In genomic region chr1:53738205-53739108, GRCh38 we compare ENCODE assay signal across 8 cellular contexts. TPM values are rescaled to one million over a fixed set of nuclear protein-coding genes. Genes with fewer than 3 reads are reported as not detected.
A peak's percentile ranks its signal among the peaks of the same experiment; 100 is the strongest.
DNase-seq lines count a peak whose midpoint lies in the region; ATAC-seq lines count a peak whose summit lies in the region.

No MANE protein-coding gene starts in this region.

- no peaks in the 10 kb centered on the region for H3K36me3 ChIP-seq in ES-I3 (ENCODE audit: insufficient read depth, low read length)

- H3K9me3 ChIP-seq in ES-I3 (ENCODE audit: control insufficient read depth, insufficient read depth, low read length): no peaks in the 10 kb centered on the region

- no peak overlapping the region for H3K27ac Mint-ChIP-seq in activated T-helper 17 cell treated with anti-CD3 and anti-CD28 coated beads, Interleukin-2, amount 50 U/mL, for 72 hours
- no peak overlapping the region for H3K27ac Mint-ChIP-seq in stimulated activated effector memory CD8-positive, alpha-beta T cell treated with anti-CD3 and anti-CD28 coated beads, Interleukin-12 subunit alpha, Interleukin-12 subunit beta, amount 100 ng/mL, for 72 hours

- H3K36me3 Mint-ChIP-seq in activated T-helper 17 cell treated with anti-CD3 and anti-CD28 coated beads, Interleukin-2, amount 50 U/mL, for 72 hours (ENCODE audit: low read depth): no peaks in the 10 kb centered on the region
- H3K36me3 Mint-ChIP-seq in stimulated activated effector memory CD8-positive, alpha-beta T cell treated with anti-CD3 and anti-CD28 coated beads, Interleukin-12 subunit alpha, Interleukin-12 subunit beta, amount 100 ng/mL, for 72 hours: no peaks in the 10 kb centered on the region

- H3K9ac ChIP-seq in ES-I3 (ENCODE audit: low read depth, low read length): peak overlapping the region; percentile 59; the same call in 1 of the 2 replicates

- peaks cover 12% of the 10 kb centered on the region for H3K9me3 Mint-ChIP-seq in activated T-helper 17 cell treated with anti-CD3 and anti-CD28 coated beads, Interleukin-2, amount 50 U/mL, for 72 hours
- peaks cover 5% of the 10 kb centered on the region for H3K9me3 Mint-ChIP-seq in stimulated activated effector memory CD8-positive, alpha-beta T cell treated with anti-CD3 and anti-CD28 coated beads, Interleukin-12 subunit alpha, Interleukin-12 subunit beta, amount 100 ng/mL, for 72 hours

- ATAC-seq in HG02610 (IDR thresholded peaks at IDR 0.05; ENCODE audit: unreplicated experiment): peak; percentile 5
- ATAC-seq in activated T-helper 17 cell treated with anti-CD3 and anti-CD28 coated beads, Interleukin-2, amount 50 U/mL, for 72 hours (replicated peaks): peak; percentile 18
- ATAC-seq in stimulated activated effector memory CD8-positive, alpha-beta T cell treated with anti-CD3 and anti-CD28 coated beads, Interleukin-12 subunit alpha, Interleukin-12 subunit beta, amount 100 ng/mL, for 72 hours: peak; percentile 20

- H3K4me1 Mint-ChIP-seq in activated T-helper 17 cell treated with anti-CD3 and anti-CD28 coated beads, Interleukin-2, amount 50 U/mL, for 72 hours: no peaks in the 10 kb centered on the region
- no peaks in the 10 kb centered on the region for H3K4me1 Mint-ChIP-seq in stimulated activated effector memory CD8-positive, alpha-beta T cell treated with anti-CD3 and anti-CD28 coated beads, Interleukin-12 subunit alpha, Interleukin-12 subunit beta, amount 100 ng/mL, for 72 hours

- peak overlapping the region; percentile 6 for H3K4me3 Mint-ChIP-seq in activated T-helper 17 cell treated with anti-CD3 and anti-CD28 coated beads, Interleukin-2, amount 50 U/mL, for 72 hours
- peak overlapping the region; percentile 39 for H3K4me3 Mint-ChIP-seq in stimulated activated effector memory CD8-positive, alpha-beta T cell treated with anti-CD3 and anti-CD28 coated beads, Interleukin-12 subunit alpha, Interleukin-12 subunit beta, amount 100 ng/mL, for 72 hours

- DNase-seq in stimulated activated effector memory CD8-positive, alpha-beta T cell treated with anti-CD3 and anti-CD28 coated beads, Interleukin-12 subunit alpha, Interleukin-12 subunit beta, amount 100 ng/mL, for 72 hours (ENCODE audit: low spot score in 2 of 2): no peak
- DNase-seq in SW480 (ENCODE audit: low spot score) (no peak), NOMO-1 treated with dmso at 0.1 percent for 144 hours (lab: John Stamatoyannopoulos, UW; ENCODE audit: unreplicated experiment) (no peak), DMS79 treated with DMSO at 0.1 percent for 48 hours (lab: John Stamatoyannopoulos, UW) (no peak)

- H3K27me3 Mint-ChIP-seq in activated T-helper 17 cell treated with anti-CD3 and anti-CD28 coated beads, Interleukin-2, amount 50 U/mL, for 72 hours: peaks cover 34% of the 10 kb centered on the region

- H3K4me1 ChIP-seq in ES-I3 (ENCODE audit: insufficient read depth, low read length): no peaks in the 10 kb centered on the region

- H3K4me3 ChIP-seq in iPS-11a (ENCODE audit: low read depth, low read length): peak overlapping the region; percentile 30

RNA-seq across cellular contexts. Expression of gene GLIS1, which starts 0.5 kb away (rescaled TPM):
- not detected for total RNA-seq in activated T-helper 17 cell treated with anti-CD3 and anti-CD28 coated beads, Interleukin-2, amount 50 U/mL, for 72 hours
